In the genomic region with DNA sequence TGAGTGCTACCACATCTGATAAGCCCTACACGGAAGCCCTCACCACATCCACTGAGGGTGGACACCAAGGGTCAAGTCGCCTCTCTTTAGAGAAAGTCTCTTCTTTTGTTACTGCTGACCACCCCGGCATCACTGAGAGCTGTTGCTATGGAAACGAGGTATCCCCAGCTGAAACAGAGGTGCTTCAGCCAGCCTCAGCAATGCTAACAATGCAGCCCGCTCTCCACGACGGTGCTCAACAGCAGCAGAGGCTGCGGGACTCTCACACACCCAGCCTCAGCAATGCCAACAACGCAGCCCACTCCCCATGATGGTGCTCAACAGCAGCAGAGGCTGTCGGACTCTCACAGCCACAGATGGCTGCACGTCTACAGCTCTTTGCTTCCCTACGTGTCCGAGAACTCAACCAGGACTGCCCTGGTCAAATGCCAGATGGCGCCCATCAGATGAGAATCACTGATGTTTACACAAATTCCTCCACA, we compare ENCODE assay signal across 20 cellular contexts. TPM values are rescaled to one million over a fixed set of nuclear protein-coding genes. Genes with fewer than 3 reads are reported as not detected.
DNase-seq lines count a peak whose midpoint lies in the region; ATAC-seq and TF ChIP-seq lines count a peak whose summit lies in the region.
"Had no signal": no experiment of that assay in that cellular context is flagged by ENCODE, and none has a peak within 500 bp of the region (broad histone marks: within the 10 kb centered on the region; RNA-seq: fewer than 3 reads in every experiment).

No MANE protein-coding gene starts in this region.

- TF ChIP-seq CTCF in choroid plexus epithelial cell (conservative IDR thresholded peaks at IDR 0.05; ENCODE audit: low read depth, low read length): no peak

- ATAC-seq in HG03460 (IDR thresholded peaks at IDR 0.05; ENCODE audit: unreplicated experiment) (no peak), GM21526 (IDR thresholded peaks at IDR 0.05; ENCODE audit: low FRiP score, unreplicated experiment) (no peak)
- ATAC-seq: activated naive CD8-positive, alpha-beta T cell treated with anti-CD3 and anti-CD28 coated beads, Interleukin-2, amount 50 U/mL, for 24 hours; activated T-cell treated with anti-CD3 and anti-CD28 coated beads, Interleukin-2, amount 50 U/mL, for 72 hours; effector memory CD8-positive, alpha-beta T cell had no signal

- no peak overlapping the region for H3K4me3 ChIP-seq in choroid plexus epithelial cell (ENCODE audit: low read depth, low read length)
- H3K4me3 ChIP-seq: GM23248, left ventricle myocardium inferior had no signal

- peak; percentile 10 for DNase-seq in M059J (ENCODE audit: low read depth)
- peak; percentile 58 for DNase-seq in choroid plexus epithelial cell (ENCODE audit: low read depth)
- DNase-seq in iPS-NIHi7 (ENCODE audit: extremely low spot score): peak; percentile 28
- peak; percentile 36 for DNase-seq in retina
- DNase-seq in stimulated activated CD4-positive, alpha-beta T cell treated with anti-CD3 and anti-CD28 coated beads, Interleukin-4, amount 100 ng/mL, for 4 hours: no peak
- DNase-seq: activated CD4-positive, alpha-beta memory T cell treated with anti-CD3 and anti-CD28 coated beads, Interleukin-2, amount 10 ng/mL, durations not matched to agents 7 days and 5 days; activated naive CD8-positive, alpha-beta T cell treated with anti-CD3 and anti-CD28 coated beads, Interleukin-2, amount 50 U/mL, for 24 hours; activated T-cell treated with anti-CD3 and anti-CD28 coated beads, Interleukin-2, amount 50 U/mL, for 72 hours; effector memory CD8-positive, alpha-beta T cell; GM23248; hippocampal formation; KBM-7; left ventricle myocardium inferior; NCI-H1930; NCI-H524 treated with DMSO at 0.1 percent for 48 hours; small intestine; stimulated activated CD4-positive, alpha-beta T cell treated with anti-CD3 and anti-CD28 coated beads, Interleukin-4, amount 100 ng/mL, for 1 hour; WERI-Rb-1 had no signal

RNA-seq across cellular contexts. Expression of a gene that starts 41.4 kb away (rescaled TPM):
- 6.7 and 10.1 TPM in 2 replicates for total RNA-seq in M059J (2014; rRNA removed; shearing (Covaris generic))

RNA-seq across cellular contexts. Expression of a gene that starts 59.2 kb away (rescaled TPM):
- 32.8 and 37.1 TPM in 2 replicates for total RNA-seq in M059J (2014; rRNA removed; shearing (Covaris generic))

Comparison
In these comparisons a context has a peak if more than half of its experiments do, and no peak if none do; other contexts are left out.
1. DNase-seq: peak in M059J (single experiment), choroid plexus epithelial cell (single experiment), iPS-NIHi7 (single experiment) and retina (single experiment); none in stimulated activated CD4-positive, alpha-beta T cell treated with anti-CD3 and anti-CD28 coated beads, Interleukin-4, amount 100 ng/mL, for 4 hours (0 of 2).